2 cellular contexts compared by ENCODE assay signal in the genomic region with DNA sequence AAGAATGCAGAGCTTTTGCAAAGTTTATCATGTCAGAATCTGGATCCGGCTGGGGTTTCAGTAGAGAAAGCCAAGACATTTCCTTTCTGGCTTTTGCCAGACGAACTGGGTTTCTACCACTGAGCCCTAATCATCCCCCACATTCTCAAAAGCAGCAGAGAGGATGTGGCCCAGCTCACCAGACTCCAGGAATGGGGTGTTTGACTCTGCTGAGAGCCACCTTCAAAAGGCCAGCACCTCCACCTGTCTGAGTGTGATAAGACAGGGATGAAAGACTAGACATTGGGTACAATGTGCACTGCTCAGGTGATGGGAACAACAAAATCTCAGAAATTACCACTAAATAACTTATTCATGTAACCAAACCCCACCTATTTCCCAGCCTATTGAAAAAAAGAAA.
TF ChIP-seq lines count a peak whose summit lies in the region.

No MANE protein-coding gene starts in this region.

TF ChIP-seq in HEK293, 187 proteins besides CTCF, POLR2A, EP300 and RAD21 (continued from another document):
- TF ChIP-seq, protein P1, sequence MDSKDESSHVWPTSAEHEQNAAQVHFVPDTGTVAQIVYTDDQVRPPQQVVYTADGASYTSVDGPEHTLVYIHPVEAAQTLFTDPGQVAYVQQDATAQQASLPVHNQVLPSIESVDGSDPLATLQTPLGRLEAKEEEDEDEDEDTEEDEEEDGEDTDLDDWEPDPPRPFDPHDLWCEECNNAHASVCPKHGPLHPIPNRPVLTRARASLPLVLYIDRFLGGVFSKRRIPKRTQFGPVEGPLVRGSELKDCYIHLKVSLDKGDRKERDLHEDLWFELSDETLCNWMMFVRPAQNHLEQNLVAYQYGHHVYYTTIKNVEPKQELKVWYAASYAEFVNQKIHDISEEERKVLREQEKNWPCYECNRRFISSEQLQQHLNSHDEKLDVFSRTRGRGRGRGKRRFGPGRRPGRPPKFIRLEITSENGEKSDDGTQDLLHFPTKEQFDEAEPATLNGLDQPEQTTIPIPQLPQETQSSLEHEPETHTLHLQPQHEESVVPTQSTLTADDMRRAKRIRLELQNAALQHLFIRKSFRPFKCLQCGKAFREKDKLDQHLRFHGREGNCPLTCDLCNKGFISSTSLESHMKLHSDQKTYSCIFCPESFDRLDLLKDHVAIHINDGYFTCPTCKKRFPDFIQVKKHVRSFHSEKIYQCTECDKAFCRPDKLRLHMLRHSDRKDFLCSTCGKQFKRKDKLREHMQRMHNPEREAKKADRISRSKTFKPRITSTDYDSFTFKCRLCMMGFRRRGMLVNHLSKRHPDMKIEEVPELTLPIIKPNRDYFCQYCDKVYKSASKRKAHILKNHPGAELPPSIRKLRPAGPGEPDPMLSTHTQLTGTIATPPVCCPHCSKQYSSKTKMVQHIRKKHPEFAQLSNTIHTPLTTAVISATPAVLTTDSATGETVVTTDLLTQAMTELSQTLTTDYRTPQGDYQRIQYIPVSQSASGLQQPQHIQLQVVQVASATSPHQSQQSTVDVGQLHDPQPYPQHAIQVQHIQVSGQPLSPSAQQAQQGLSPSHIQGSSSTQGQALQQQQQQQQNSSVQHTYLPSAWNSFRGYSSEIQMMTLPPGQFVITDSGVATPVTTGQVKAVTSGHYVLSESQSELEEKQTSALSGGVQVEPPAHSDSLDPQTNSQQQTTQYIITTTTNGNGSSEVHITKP (tag by site-specific recombination; IDR thresholded peaks at IDR 0.05): peak; percentile 32; the same call in 1 of the 2 replicates

TF ChIP-seq in IMR-90, 13 proteins besides CTCF, POLR2A, EP300 and RAD21 (continued from another document):
- TF ChIP-seq BHLHE40 (IDR thresholded peaks at IDR 0.05; ENCODE audit: low read depth, low read length) (no peak), RCOR1 (IDR thresholded peaks at IDR 0.05; ENCODE audit: insufficient replicate concordance, low read length) (no peak), FOS (IDR thresholded peaks at IDR 0.05; ENCODE audit: low read depth, low read length) (no peak), MXI1 (IDR thresholded peaks at IDR 0.05; ENCODE audit: borderline replicate concordance, low read depth, low read length) (no peak), CEBPB (IDR thresholded peaks at IDR 0.05; ENCODE audit: low read depth, low read length) (no peak), MAFK (IDR thresholded peaks at IDR 0.05; ENCODE audit: low read depth, low read length) (no peak), NFE2L2 (IDR thresholded peaks at IDR 0.05; ENCODE audit: low read depth, low read length) (no peak), SMC3 (IDR thresholded peaks at IDR 0.05; ENCODE audit: low read depth, low read length) (no peak)
